Comparison of ENCODE assay signal across 1 cellular context in the genomic region with DNA sequence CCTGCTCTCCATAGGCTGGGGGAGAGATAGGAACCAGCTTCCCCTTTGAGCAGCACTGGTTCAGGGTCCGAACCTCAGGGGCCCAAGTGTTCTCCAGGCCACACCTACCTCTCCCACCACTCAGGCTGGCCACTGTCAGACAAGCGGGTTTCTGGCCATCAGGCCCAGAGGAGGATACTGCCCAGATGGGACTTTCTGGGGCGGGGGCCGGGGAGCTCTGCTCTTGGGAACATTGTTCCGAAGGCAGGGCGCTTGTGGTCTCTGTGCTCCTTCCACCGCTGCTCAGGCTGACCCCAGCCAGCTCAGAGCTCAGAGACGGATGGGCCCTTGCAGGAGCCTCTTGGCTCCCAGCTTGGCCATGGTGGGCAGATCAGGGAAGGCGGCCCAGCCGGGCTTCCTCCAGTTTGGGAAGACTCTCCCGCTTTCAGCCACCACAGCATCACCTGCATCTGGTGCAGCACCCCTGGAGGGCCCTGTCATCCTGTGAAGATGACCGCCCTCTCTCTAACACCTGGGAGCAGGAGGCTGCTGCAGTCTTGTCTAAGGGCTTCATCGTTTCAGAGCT.
TF ChIP-seq lines count a peak whose summit lies in the region.

No MANE protein-coding gene starts in this region.

TF ChIP-seq in IMR-90, 13 proteins besides CTCF, POLR2A, EP300 and RAD21:
- no peak for TF ChIP-seq FOS (IDR thresholded peaks at IDR 0.05; ENCODE audit: low read depth, low read length)
- no peak for TF ChIP-seq CHD1 (IDR thresholded peaks at IDR 0.05; ENCODE audit: low read depth, low read length)
- TF ChIP-seq NFE2L2 (IDR thresholded peaks at IDR 0.05; ENCODE audit: low read depth, low read length) = no peak
- TF ChIP-seq, protein P1, sequence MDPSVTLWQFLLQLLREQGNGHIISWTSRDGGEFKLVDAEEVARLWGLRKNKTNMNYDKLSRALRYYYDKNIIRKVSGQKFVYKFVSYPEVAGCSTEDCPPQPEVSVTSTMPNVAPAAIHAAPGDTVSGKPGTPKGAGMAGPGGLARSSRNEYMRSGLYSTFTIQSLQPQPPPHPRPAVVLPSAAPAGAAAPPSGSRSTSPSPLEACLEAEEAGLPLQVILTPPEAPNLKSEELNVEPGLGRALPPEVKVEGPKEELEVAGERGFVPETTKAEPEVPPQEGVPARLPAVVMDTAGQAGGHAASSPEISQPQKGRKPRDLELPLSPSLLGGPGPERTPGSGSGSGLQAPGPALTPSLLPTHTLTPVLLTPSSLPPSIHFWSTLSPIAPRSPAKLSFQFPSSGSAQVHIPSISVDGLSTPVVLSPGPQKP (IDR thresholded peaks at IDR 0.05; ENCODE audit: borderline replicate concordance, low read depth, low read length) = no peak
- TF ChIP-seq MAZ (IDR thresholded peaks at IDR 0.05; ENCODE audit: borderline replicate concordance, low read depth, low read length) = no peak
- TF ChIP-seq SMC3 (IDR thresholded peaks at IDR 0.05; ENCODE audit: low read depth, low read length) = no peak
- no peak for TF ChIP-seq RCOR1 (IDR thresholded peaks at IDR 0.05; ENCODE audit: insufficient replicate concordance, low read length)
- TF ChIP-seq, protein P2, sequence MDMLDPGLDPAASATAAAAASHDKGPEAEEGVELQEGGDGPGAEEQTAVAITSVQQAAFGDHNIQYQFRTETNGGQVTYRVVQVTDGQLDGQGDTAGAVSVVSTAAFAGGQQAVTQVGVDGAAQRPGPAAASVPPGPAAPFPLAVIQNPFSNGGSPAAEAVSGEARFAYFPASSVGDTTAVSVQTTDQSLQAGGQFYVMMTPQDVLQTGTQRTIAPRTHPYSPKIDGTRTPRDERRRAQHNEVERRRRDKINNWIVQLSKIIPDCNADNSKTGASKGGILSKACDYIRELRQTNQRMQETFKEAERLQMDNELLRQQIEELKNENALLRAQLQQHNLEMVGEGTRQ (IDR thresholded peaks at IDR 0.05; ENCODE audit: low read depth, low read length) = no peak
- no peak for TF ChIP-seq MAFK (IDR thresholded peaks at IDR 0.05; ENCODE audit: low read depth, low read length)
- TF ChIP-seq MXI1 (IDR thresholded peaks at IDR 0.05; ENCODE audit: borderline replicate concordance, low read depth, low read length) = no peak
- no peak for TF ChIP-seq RFX5 (IDR thresholded peaks at IDR 0.05; ENCODE audit: low read depth, low read length)
- no peak for TF ChIP-seq CEBPB (IDR thresholded peaks at IDR 0.05; ENCODE audit: low read depth, low read length)
- TF ChIP-seq BHLHE40 (IDR thresholded peaks at IDR 0.05; ENCODE audit: low read depth, low read length) = no peak
